ENCODE assay signal across 11 cellular contexts in the genomic region with DNA sequence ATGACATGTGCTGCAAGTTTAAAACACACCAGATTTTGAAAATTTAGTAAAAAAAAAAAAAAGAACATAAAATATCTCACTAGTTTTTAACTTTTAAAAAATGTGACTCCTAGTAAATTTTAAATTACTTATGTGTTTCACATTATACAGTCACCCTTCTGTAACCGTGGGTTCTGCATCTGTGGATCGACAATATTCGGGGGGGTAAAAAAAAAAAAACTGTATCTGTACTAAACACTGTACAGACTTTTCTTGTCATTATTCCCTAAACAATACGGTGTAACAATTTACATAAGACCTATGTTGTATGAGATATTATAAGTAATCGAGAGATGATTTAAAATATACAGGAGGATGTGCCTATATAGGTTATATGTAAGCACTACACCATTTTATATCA. TPM values are rescaled to one million over a fixed set of nuclear protein-coding genes. Genes with fewer than 3 reads are reported as not detected.
DNase-seq lines count a peak whose midpoint lies in the region; ATAC-seq and TF ChIP-seq lines count a peak whose summit lies in the region.
"Had no signal": no experiment of that assay in that cellular context is flagged by ENCODE, and none has a peak within 500 bp of the region (broad histone marks: within the 10 kb centered on the region; RNA-seq: fewer than 3 reads in every experiment).

No MANE protein-coding gene starts in this region.

- peaks cover 0 to 11% (median 5%) of the 10 kb centered on the region in 4 donors for H3K9me3 ChIP-seq in stomach
- H3K9me3 ChIP-seq: thyroid gland had no signal

- H3K36me3 Mint-ChIP-seq in activated CD8-positive, alpha-beta memory T cell treated with anti-CD3 and anti-CD28 coated beads, Interleukin-2, amount 10 ng/mL, durations not matched to agents 7 days and 5 days = peaks cover 62% of the 10 kb centered on the region
- peaks cover 53% of the 10 kb centered on the region for H3K36me3 Mint-ChIP-seq in activated T-helper 1 cell treated with anti-CD3 and anti-CD28 coated beads, Interleukin-12 subunit alpha, Interleukin-12 subunit beta, Interleukin-2, Interleukin-4 antibody, amounts not matched to agents 30 ng/mL and 10 ng/mL and 1 ng/mL, durations not matched to agents 14 hours and 24 hours and 36 hours (ENCODE audit: low read depth)
- peaks cover 34 to 41% (median 40%) of the 10 kb centered on the region in 3 donors for H3K36me3 Mint-ChIP-seq in immature natural killer cell

- no peak for TF ChIP-seq CTCF in stomach (IDR thresholded peaks at IDR 0.05)

- H3K4me1 Mint-ChIP-seq in activated CD8-positive, alpha-beta memory T cell treated with anti-CD3 and anti-CD28 coated beads, Interleukin-2, amount 10 ng/mL, durations not matched to agents 7 days and 5 days = peaks cover 60% of the 10 kb centered on the region
- H3K4me1 Mint-ChIP-seq in activated T-helper 1 cell treated with anti-CD3 and anti-CD28 coated beads, Interleukin-12 subunit alpha, Interleukin-12 subunit beta, Interleukin-2, Interleukin-4 antibody, amounts not matched to agents 30 ng/mL and 10 ng/mL and 1 ng/mL, durations not matched to agents 14 hours and 24 hours and 36 hours (ENCODE audit: low read depth) = peaks cover 58% of the 10 kb centered on the region
- H3K4me1 Mint-ChIP-seq in immature natural killer cell = peaks cover 68 to 89% of the 10 kb centered on the region in 2 donors

- CTCF ChIA-PET in activated CD8-positive, alpha-beta memory T cell treated with anti-CD3 and anti-CD28 coated beads, Interleukin-2, amount 10 ng/mL, durations not matched to agents 7 days and 5 days (lab: Charles Lee) = no interaction called here

- H3K4me3 ChIP-seq in stomach = peak overlapping the region; percentile 90 to 98 (median 94)

- H3K27me3 Mint-ChIP-seq in activated CD8-positive, alpha-beta memory T cell treated with anti-CD3 and anti-CD28 coated beads, Interleukin-2, amount 10 ng/mL, durations not matched to agents 7 days and 5 days = no peaks in the 10 kb centered on the region
- no peaks in the 10 kb centered on the region for H3K27me3 Mint-ChIP-seq in activated T-helper 1 cell treated with anti-CD3 and anti-CD28 coated beads, Interleukin-12 subunit alpha, Interleukin-12 subunit beta, Interleukin-2, Interleukin-4 antibody, amounts not matched to agents 30 ng/mL and 10 ng/mL and 1 ng/mL, durations not matched to agents 14 hours and 24 hours and 36 hours (ENCODE audit: insufficient read depth)
- H3K27me3 Mint-ChIP-seq in immature natural killer cell (ENCODE audit: low read depth in 3 of 3) = peaks cover 6 to 13% (median 11%) of the 10 kb centered on the region in 3 donors

- TF ChIP-seq EP300 in stomach (IDR thresholded peaks at IDR 0.05) = no peak

- no peak for TF ChIP-seq POLR2A in stomach (IDR thresholded peaks at IDR 0.05)

- WGBS in stomach, 5 donors = 72 to 84% (median 76%) methylated on average over 5 of the region's 5 CpGs

- H3K4me3 Mint-ChIP-seq in activated CD8-positive, alpha-beta memory T cell treated with anti-CD3 and anti-CD28 coated beads, Interleukin-2, amount 10 ng/mL, durations not matched to agents 7 days and 5 days = peak overlapping the region; percentile 40
- H3K4me3 Mint-ChIP-seq in activated T-helper 1 cell treated with anti-CD3 and anti-CD28 coated beads, Interleukin-12 subunit alpha, Interleukin-12 subunit beta, Interleukin-2, Interleukin-4 antibody, amounts not matched to agents 30 ng/mL and 10 ng/mL and 1 ng/mL, durations not matched to agents 14 hours and 24 hours and 36 hours = peak overlapping the region; percentile 100
- H3K4me3 Mint-ChIP-seq in immature natural killer cell = peak overlapping the region; percentile 74 to 100 (median 98)

- peaks cover 12% of the 10 kb centered on the region for H3K9me3 Mint-ChIP-seq in activated CD8-positive, alpha-beta memory T cell treated with anti-CD3 and anti-CD28 coated beads, Interleukin-2, amount 10 ng/mL, durations not matched to agents 7 days and 5 days (ENCODE audit: low read depth)
- peaks cover 19% of the 10 kb centered on the region for H3K9me3 Mint-ChIP-seq in activated T-helper 1 cell treated with anti-CD3 and anti-CD28 coated beads, Interleukin-12 subunit alpha, Interleukin-12 subunit beta, Interleukin-2, Interleukin-4 antibody, amounts not matched to agents 30 ng/mL and 10 ng/mL and 1 ng/mL, durations not matched to agents 14 hours and 24 hours and 36 hours
- H3K9me3 Mint-ChIP-seq in immature natural killer cell = peaks cover 6 to 16% (median 12%) of the 10 kb centered on the region in 6 donors

- no peak overlapping the region for H3K27ac Mint-ChIP-seq in activated CD8-positive, alpha-beta memory T cell treated with anti-CD3 and anti-CD28 coated beads, Interleukin-2, amount 10 ng/mL, durations not matched to agents 7 days and 5 days
- no peak overlapping the region for H3K27ac Mint-ChIP-seq in activated T-helper 1 cell treated with anti-CD3 and anti-CD28 coated beads, Interleukin-12 subunit alpha, Interleukin-12 subunit beta, Interleukin-2, Interleukin-4 antibody, amounts not matched to agents 30 ng/mL and 10 ng/mL and 1 ng/mL, durations not matched to agents 14 hours and 24 hours and 36 hours
- peak overlapping the region in 4 of 6 donors; percentile 2 to 85 (median 48) for H3K27ac Mint-ChIP-seq in immature natural killer cell

- ATAC-seq in activated CD8-positive, alpha-beta memory T cell treated with anti-CD3 and anti-CD28 coated beads, Interleukin-2, amount 10 ng/mL, durations not matched to agents 7 days and 5 days = no peak
- ATAC-seq: foreskin keratinocyte had no signal

- DNase-seq in activated CD8-positive, alpha-beta memory T cell treated with anti-CD3 and anti-CD28 coated beads, Interleukin-2, amount 10 ng/mL, durations not matched to agents 7 days and 5 days = no peak
- DNase-seq in activated CD8-positive, alpha-beta memory T cell treated with anti-CD3 and anti-CD28 coated beads for 24 hours = no peak
- no peak for DNase-seq in activated T-helper 1 cell treated with anti-CD3 and anti-CD28 coated beads, Interleukin-12 subunit alpha, Interleukin-12 subunit beta, Interleukin-2, Interleukin-4 antibody, amounts not matched to agents 30 ng/mL and 10 ng/mL and 1 ng/mL, durations not matched to agents 14 hours and 24 hours and 36 hours (ENCODE audit: low spot score)
- no peak for DNase-seq in immature natural killer cell
- no peak for DNase-seq in stomach
- DNase-seq in NCI-H524 treated with DMSO at 0.1 percent for 48 hours (lab: John Stamatoyannopoulos, UW) = no peak
- no peak for DNase-seq in central memory CD4-positive, alpha-beta T cell
- no peak for DNase-seq in RKO (ENCODE audit: low spot score)
- DNase-seq: foreskin keratinocyte, thyroid gland had no signal

- H3K36me3 ChIP-seq in stomach = peaks cover 0 to 38% (median 30%) of the 10 kb centered on the region in 4 donors
- H3K36me3 ChIP-seq: thyroid gland had no signal

- no peaks in the 10 kb centered on the region for H3K27me3 ChIP-seq in stomach
- H3K27me3 ChIP-seq: foreskin keratinocyte, thyroid gland had no signal

- H3K27ac ChIP-seq in stomach = no peak overlapping the region
- H3K27ac ChIP-seq: foreskin keratinocyte, thyroid gland, VCaP had no signal

- peaks cover 38 to 60% (median 50%) of the 10 kb centered on the region in 4 donors for H3K4me1 ChIP-seq in stomach

- intact Hi-C loops in activated T-helper 1 cell treated with anti-CD3 and anti-CD28 coated beads, Interleukin-12 subunit alpha, Interleukin-12 subunit beta, Interleukin-2, Interleukin-4 antibody, amounts not matched to agents 30 ng/mL and 10 ng/mL and 1 ng/mL, durations not matched to agents 14 hours and 24 hours and 36 hours (cut with micrococcal nuclease) = no loop called here
- intact Hi-C loops in stomach (cut with DNase I; ENCODE audit: low total_unique reads) = no loop called here

RNA-seq across cellular contexts. Expression of a gene that starts 3.2 kb away (rescaled TPM):
- 100 to 1,000 TPM; 211 to 244 TPM for total RNA-seq in activated CD8-positive, alpha-beta memory T cell treated with anti-CD3 and anti-CD28 coated beads, Interleukin-2, amount 10 ng/mL, durations not matched to agents 7 days and 5 days
- 252 and 271 TPM in 2 replicates for total RNA-seq in activated T-helper 1 cell treated with anti-CD3 and anti-CD28 coated beads, Interleukin-12 subunit alpha, Interleukin-12 subunit beta, Interleukin-2, Interleukin-4 antibody, amounts not matched to agents 30 ng/mL and 10 ng/mL and 1 ng/mL, durations not matched to agents 14 hours and 24 hours and 36 hours
- polyA plus RNA-seq in immature natural killer cell (100 to 1,000 TPM in 2 of 3 donors, 10 to 100 TPM in 1; 60.8 to 208 (median 114) TPM), stomach (10 to 100 TPM; 47.4 to 73.8 (median 61.2) TPM)
- total RNA-seq in stomach = 100 to 1,000 TPM in 2 of 5 donors, 10 to 100 TPM in 3; 39.1 to 236 (median 84.4) TPM

RNA-seq across cellular contexts. Expression of a gene that starts 3.3 kb away (rescaled TPM):
- total RNA-seq in activated CD8-positive, alpha-beta memory T cell treated with anti-CD3 and anti-CD28 coated beads, Interleukin-2, amount 10 ng/mL, durations not matched to agents 7 days and 5 days = 10 to 100 TPM; 42.8 to 55.4 TPM
- total RNA-seq in activated T-helper 1 cell treated with anti-CD3 and anti-CD28 coated beads, Interleukin-12 subunit alpha, Interleukin-12 subunit beta, Interleukin-2, Interleukin-4 antibody, amounts not matched to agents 30 ng/mL and 10 ng/mL and 1 ng/mL, durations not matched to agents 14 hours and 24 hours and 36 hours = 22.0 and 22.7 TPM in 2 replicates
- polyA plus RNA-seq in immature natural killer cell = 10 to 100 TPM; 10.0 to 19.3 (median 10.3) TPM
- 10 to 100 TPM in 2 of 5 donors, 1 to 10 TPM in 2, not detected in 1; 1.6 to 17.1 (median 9.3) TPM for total RNA-seq in stomach
- 10 to 100 TPM in 2 of 3 donors, 1 to 10 TPM in 1; 9.9 to 33.7 (median 23.5) TPM for polyA plus RNA-seq in stomach

RNA-seq across cellular contexts. Expression of a gene that starts 32.7 kb away (rescaled TPM):
- total RNA-seq in activated CD8-positive, alpha-beta memory T cell treated with anti-CD3 and anti-CD28 coated beads, Interleukin-2, amount 10 ng/mL, durations not matched to agents 7 days and 5 days = 100 to 1,000 TPM in 1 of 2 experiments, 10 to 100 TPM in 1; 81.5 to 325 TPM
- total RNA-seq in activated T-helper 1 cell treated with anti-CD3 and anti-CD28 coated beads, Interleukin-12 subunit alpha, Interleukin-12 subunit beta, Interleukin-2, Interleukin-4 antibody, amounts not matched to agents 30 ng/mL and 10 ng/mL and 1 ng/mL, durations not matched to agents 14 hours and 24 hours and 36 hours = 37.0 and 42.2 TPM in 2 replicates
- polyA plus RNA-seq in immature natural killer cell = 1 to 10 TPM in 1 of 3 donors, not detected in 2; 2.8 TPM
- 100 to 1,000 TPM in 3 of 5 donors, 10 to 100 TPM in 2; 12.9 to 276 (median 118) TPM for total RNA-seq in stomach
- 1,000 to 10,000 TPM in 1 of 3 donors, 100 to 1,000 TPM in 2; 292 to 1,115 (median 874) TPM for polyA plus RNA-seq in stomach

RNA-seq across cellular contexts. Expression of a gene that starts 51.6 kb away (rescaled TPM):
- total RNA-seq in activated CD8-positive, alpha-beta memory T cell treated with anti-CD3 and anti-CD28 coated beads, Interleukin-2, amount 10 ng/mL, durations not matched to agents 7 days and 5 days = 100 to 1,000 TPM in 1 of 2 experiments, 10 to 100 TPM in 1; 95.5 to 112 TPM
- total RNA-seq in activated T-helper 1 cell treated with anti-CD3 and anti-CD28 coated beads, Interleukin-12 subunit alpha, Interleukin-12 subunit beta, Interleukin-2, Interleukin-4 antibody, amounts not matched to agents 30 ng/mL and 10 ng/mL and 1 ng/mL, durations not matched to agents 14 hours and 24 hours and 36 hours = 33.5 and 36.1 TPM in 2 replicates
- polyA plus RNA-seq in immature natural killer cell (100 to 1,000 TPM in 2 of 3 donors, 10 to 100 TPM in 1; 82.0 to 188 (median 103) TPM), stomach (100 to 1,000 TPM in 2 of 3 donors, 10 to 100 TPM in 1; 87.8 to 133 (median 103) TPM)
- 10 to 100 TPM in 3 of 5 donors, 1 to 10 TPM in 2; 4.9 to 61.7 (median 24.8) TPM for total RNA-seq in stomach

RNA-seq across cellular contexts. Expression of a gene that starts 51.7 kb away (rescaled TPM):
- 1 to 10 TPM; 3.4 to 4.2 TPM for total RNA-seq in activated CD8-positive, alpha-beta memory T cell treated with anti-CD3 and anti-CD28 coated beads, Interleukin-2, amount 10 ng/mL, durations not matched to agents 7 days and 5 days
- total RNA-seq in activated T-helper 1 cell treated with anti-CD3 and anti-CD28 coated beads, Interleukin-12 subunit alpha, Interleukin-12 subunit beta, Interleukin-2, Interleukin-4 antibody, amounts not matched to agents 30 ng/mL and 10 ng/mL and 1 ng/mL, durations not matched to agents 14 hours and 24 hours and 36 hours = 1.5 TPM in 2 replicates
- polyA plus RNA-seq in immature natural killer cell (under 1 TPM in 2 of 3 donors, not detected in 1; 0.22 to 0.33 TPM), stomach (under 1 TPM; 0.46 to 0.75 (median 0.50) TPM)
- 1 to 10 TPM in 1 of 5 donors, under 1 TPM in 2, not detected in 2; 0.45 to 4.1 (median 0.92) TPM for total RNA-seq in stomach

Comparison
In these comparisons a context has a peak if more than half of its experiments do, and no peak if none do; other contexts are left out.
1. H3K27ac Mint-ChIP-seq: peak in immature natural killer cell (4 of 6); none in activated CD8-positive, alpha-beta memory T cell treated with anti-CD3 and anti-CD28 coated beads, Interleukin-2, amount 10 ng/mL, durations not matched to agents 7 days and 5 days (single experiment) and activated T-helper 1 cell treated with anti-CD3 and anti-CD28 coated beads, Interleukin-12 subunit alpha, Interleukin-12 subunit beta, Interleukin-2, Interleukin-4 antibody, amounts not matched to agents 30 ng/mL and 10 ng/mL and 1 ng/mL, durations not matched to agents 14 hours and 24 hours and 36 hours (single experiment).
2. H3K4me3 Mint-ChIP-seq: peak in every context shown above with its lines; median percentile 100 in activated T-helper 1 cell treated with anti-CD3 and anti-CD28 coated beads, Interleukin-12 subunit alpha, Interleukin-12 subunit beta, Interleukin-2, Interleukin-4 antibody, amounts not matched to agents 30 ng/mL and 10 ng/mL and 1 ng/mL, durations not matched to agents 14 hours and 24 hours and 36 hours; 98 in immature natural killer cell; 40 in activated CD8-positive, alpha-beta memory T cell treated with anti-CD3 and anti-CD28 coated beads, Interleukin-2, amount 10 ng/mL, durations not matched to agents 7 days and 5 days.